Comparison of ENCODE assay signal across 1 cellular context in genomic region chr1:94068831-94069648, GRCh38.
TF ChIP-seq lines count a peak whose summit lies in the region.

No MANE protein-coding gene starts in this region.

TF ChIP-seq in HEK293, 187 proteins besides CTCF, POLR2A, EP300 and RAD21 (continued from another document and continues in another):
- TF ChIP-seq ZNF18 (tag by site-specific recombination; IDR thresholded peaks at IDR 0.05) (no peak), ZNF596 (tag by site-specific recombination; IDR thresholded peaks at IDR 0.05) (no peak), ZSCAN30 (tag by site-specific recombination; IDR thresholded peaks at IDR 0.05) (peak; percentile 26; the same call in 1 of the 2 replicates), ZNF501 (tag by site-specific recombination; IDR thresholded peaks at IDR 0.05) (0 out of 2 replicates have a peak, but pooled peaks have one; percentile 20), IKZF3 (tag by site-specific recombination; IDR thresholded peaks at IDR 0.05) (peak; percentile 55; the same call in 1 of the 2 replicates), PRDM10 (tag by site-specific recombination; IDR thresholded peaks at IDR 0.05) (0 out of 2 replicates have a peak, but pooled peaks have one; percentile 41), ZBTB6 (tag by site-specific recombination; IDR thresholded peaks at IDR 0.05) (no peak), ZNF692 (tag by site-specific recombination; IDR thresholded peaks at IDR 0.05) (peak; percentile 34; the same call in 1 of the 2 replicates), ZNF785 (tag by site-specific recombination; IDR thresholded peaks at IDR 0.05) (no peak), ATF2 (tag by site-specific recombination; IDR thresholded peaks at IDR 0.05; ENCODE audit: low read depth) (no peak), ZNF335 (tag by site-specific recombination; conservative IDR thresholded peaks at IDR 0.05) (peak; percentile 85), ZNF114 (tag by site-specific recombination; IDR thresholded peaks at IDR 0.05) (no peak), SP2 (tag by site-specific recombination; IDR thresholded peaks at IDR 0.05) (no peak), ZNF184 (tag by site-specific recombination; IDR thresholded peaks at IDR 0.05) (no peak), ZIC2 (tag by site-specific recombination; IDR thresholded peaks at IDR 0.05) (peak; percentile 94; the same call in 1 of the 2 replicates), ZNF830 (tag by site-specific recombination; IDR thresholded peaks at IDR 0.05; ENCODE audit: low read depth) (no peak), ZNF488 (tag by site-specific recombination; IDR thresholded peaks at IDR 0.05) (no peak), ZNF449 (tag by site-specific recombination; IDR thresholded peaks at IDR 0.05) (no peak), ZNF214 (tag by site-specific recombination; IDR thresholded peaks at IDR 0.05; ENCODE audit: borderline replicate concordance) (no peak), ZBTB8A (tag by site-specific recombination; IDR thresholded peaks at IDR 0.05) (peak; percentile 87), HOXC10 (CRISPR knock-in tag; IDR thresholded peaks at IDR 0.05) (no peak), ZNF26 (tag by site-specific recombination; IDR thresholded peaks at IDR 0.05) (no peak), ZBTB20 (tag by site-specific recombination; IDR thresholded peaks at IDR 0.05) (peak; percentile 40; the same call in 1 of the 2 replicates), OSR2 (tag by site-specific recombination; IDR thresholded peaks at IDR 0.05) (peak; percentile 94), ZNF121 (tag by site-specific recombination; IDR thresholded peaks at IDR 0.05) (no peak), ZNF585B (tag by site-specific recombination; IDR thresholded peaks at IDR 0.05) (no peak), ZBTB26 (tag by site-specific recombination; optimal IDR thresholded peaks at IDR 0.05) (no peak), HOXD13 (CRISPR knock-in tag; IDR thresholded peaks at IDR 0.05; ENCODE audit: borderline replicate concordance) (no peak), MYNN (tag by site-specific recombination; IDR thresholded peaks at IDR 0.05; ENCODE audit: borderline replicate concordance) (no peak), ZNF16 (tag by site-specific recombination; IDR thresholded peaks at IDR 0.05; ENCODE audit: low read depth) (no peak), ZBTB11 (tag by site-specific recombination; conservative IDR thresholded peaks at IDR 0.05; ENCODE audit: low read depth) (no peak), TRIM28 (IDR thresholded peaks at IDR 0.05; ENCODE audit: borderline replicate concordance, low read length) (peak; percentile 75; the same call in 1 of the 2 replicates), ZNF529 (tag by site-specific recombination; IDR thresholded peaks at IDR 0.05; ENCODE audit: insufficient replicate concordance) (no peak), ZBTB21 (tag by site-specific recombination; IDR thresholded peaks at IDR 0.05) (no peak), ZNF473 (tag by site-specific recombination; IDR thresholded peaks at IDR 0.05) (no peak), ZNF433 (tag by site-specific recombination; IDR thresholded peaks at IDR 0.05; ENCODE audit: low read depth) (no peak)
